In genomic region chr9:104788251-104788650, GRCh38 we compare ENCODE assay signal across 18 cellular contexts.
"Had no signal": no experiment of that assay in that cellular context is flagged by ENCODE, and none has a peak within 500 bp of the region (broad histone marks: within the 10 kb centered on the region; RNA-seq: fewer than 3 reads in every experiment).

No MANE protein-coding gene starts in this region.

- H3K4me3 Mint-ChIP-seq: endodermal cell; naive thymus-derived CD8-positive, alpha-beta T cell had no signal

- H3K27me3 ChIP-seq: hepatocyte, sigmoid colon, suprapubic skin, tibial artery, upper lobe of right lung, vagina had no signal

- H3K9me3 Mint-ChIP-seq: endodermal cell; naive thymus-derived CD8-positive, alpha-beta T cell had no signal

- H3K4me3 ChIP-seq: coronary artery, hepatocyte, mucosa of descending colon, sigmoid colon, skin epidermis, suprapubic skin, tibial artery, upper lobe of right lung, vagina had no signal

- H3K27ac Mint-ChIP-seq: naive thymus-derived CD8-positive, alpha-beta T cell had no signal

- H3K27me3 Mint-ChIP-seq: naive thymus-derived CD8-positive, alpha-beta T cell had no signal

- H3K9me3 ChIP-seq: mucosa of descending colon, sigmoid colon, suprapubic skin, tibial artery, upper lobe of right lung, vagina had no signal

- H3K27ac ChIP-seq: coronary artery, sigmoid colon, skin epidermis, suprapubic skin, tibial artery, upper lobe of right lung, vagina had no signal

- H3K4me1 ChIP-seq: sigmoid colon, suprapubic skin, tibial artery, upper lobe of right lung, vagina had no signal

- DNase-seq: effector CD4-positive, alpha-beta T cell; endodermal cell; foreskin melanocyte; head of caudate nucleus; kidney; left cardiac atrium; mucosa of descending colon; naive thymus-derived CD8-positive, alpha-beta T cell; posterior cingulate gyrus; sigmoid colon; stimulated activated naive CD4-positive, alpha-beta T cell; tibial artery; upper lobe of right lung had no signal

- H3K4me1 Mint-ChIP-seq: endodermal cell had no signal
